ENCODE assay signal across 8 cellular contexts in the genomic region with DNA sequence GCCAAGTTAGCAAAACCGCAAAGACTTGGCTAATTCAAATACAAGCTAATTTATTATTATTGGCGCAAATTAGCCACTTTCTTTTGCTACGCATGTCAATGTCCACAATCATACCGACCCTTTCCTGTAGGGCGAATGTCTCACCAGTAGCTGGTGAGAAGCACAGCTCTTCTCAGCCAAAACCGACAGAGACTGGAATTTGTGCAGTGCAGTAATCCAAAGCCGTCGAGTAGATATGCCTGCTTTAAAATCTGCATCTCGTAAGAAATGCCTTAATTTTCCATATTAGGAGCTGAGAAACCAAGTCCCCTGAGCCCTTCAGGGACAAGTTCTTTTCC. TPM values are rescaled to one million over a fixed set of nuclear protein-coding genes. Genes with fewer than 3 reads are reported as not detected.
DNase-seq lines count a peak whose midpoint lies in the region; ATAC-seq and TF ChIP-seq lines count a peak whose summit lies in the region.

No MANE protein-coding gene starts in this region.

- H3K4me1 ChIP-seq in CD8-positive, alpha-beta memory T cell (ENCODE audit: insufficient read depth, low read length), result peaks cover 32% of the 10 kb centered on the region
- peaks cover 21% of the 10 kb centered on the region for H3K4me1 ChIP-seq in HUES6 (ENCODE audit: control insufficient read depth, insufficient read depth, low read length)
- H3K4me1 ChIP-seq in heart left ventricle, result peaks cover 0 to 46% (median 29%) of the 10 kb centered on the region in 12 donors
- peaks cover 0 to 42% (median 33%) of the 10 kb centered on the region in 4 donors for H3K4me1 ChIP-seq in sigmoid colon

- TF ChIP-seq POLR2A in heart left ventricle (IDR thresholded peaks at IDR 0.05), result no peak
- no peak for TF ChIP-seq POLR2A in sigmoid colon (IDR thresholded peaks at IDR 0.05)

- no peak for TF ChIP-seq CTCF in heart left ventricle (IDR thresholded peaks at IDR 0.05)
- TF ChIP-seq CTCF in sigmoid colon (IDR thresholded peaks at IDR 0.05), result peak; percentile 9 to 45 (median 26)

- no peaks in the 10 kb centered on the region for H3K27me3 ChIP-seq in CD8-positive, alpha-beta memory T cell (ENCODE audit: insufficient read depth, low read length, poor library complexity, severe bottlenecking)
- H3K27me3 ChIP-seq in HUES6 (ENCODE audit: control insufficient read depth, insufficient read depth, low read length) (no peaks in the 10 kb centered on the region), heart left ventricle (no peaks in the 10 kb centered on the region), sigmoid colon (no peaks in the 10 kb centered on the region)

- peak overlapping the region; percentile 78 to 97 (median 92) for H3K27ac Mint-ChIP-seq in CD8-positive, alpha-beta memory T cell
- peak overlapping the region; percentile 88 for H3K27ac Mint-ChIP-seq in activated CD8-positive, alpha-beta T cell treated with anti-CD3 and anti-CD28 coated beads, Interleukin-2, amount 10 ng/mL, durations not matched to agents 7 days and 5 days

- H3K9ac ChIP-seq in HUES6 (ENCODE audit: low read length), result peak overlapping the region; percentile 30

- H3K36me3 Mint-ChIP-seq in CD8-positive, alpha-beta memory T cell, result peaks cover 0 to 9% (median 0%) of the 10 kb centered on the region in 3 donors
- H3K36me3 Mint-ChIP-seq in activated CD8-positive, alpha-beta T cell treated with anti-CD3 and anti-CD28 coated beads, Interleukin-2, amount 10 ng/mL, durations not matched to agents 7 days and 5 days (ENCODE audit: low read depth), result peaks cover 3% of the 10 kb centered on the region

- peak overlapping the region; percentile 86 for H3K27ac ChIP-seq in CD8-positive, alpha-beta memory T cell (ENCODE audit: low read depth, low read length)
- peak overlapping the region; percentile 10; the same call in 1 of the 2 replicates for H3K27ac ChIP-seq in HUES6 (ENCODE audit: low read depth, low read length)
- peak overlapping the region; percentile 90 to 99 (median 98) for H3K27ac ChIP-seq in heart left ventricle
- peak overlapping the region; percentile 93 to 99 (median 96) for H3K27ac ChIP-seq in sigmoid colon

- peak overlapping the region in 1 of 7 donors; percentile 98 for H3K4me3 Mint-ChIP-seq in CD8-positive, alpha-beta memory T cell
- H3K4me3 Mint-ChIP-seq in activated CD8-positive, alpha-beta T cell treated with anti-CD3 and anti-CD28 coated beads, Interleukin-2, amount 10 ng/mL, durations not matched to agents 7 days and 5 days, result no peak overlapping the region

- H3K9me3 ChIP-seq in CD8-positive, alpha-beta memory T cell (ENCODE audit: low read length), result no peaks in the 10 kb centered on the region
- no peaks in the 10 kb centered on the region for H3K9me3 ChIP-seq in HUES6 (ENCODE audit: control insufficient read depth, insufficient read depth, low read depth, low read length)
- H3K9me3 ChIP-seq in heart left ventricle, result no peaks in the 10 kb centered on the region
- H3K9me3 ChIP-seq in sigmoid colon, result no peaks in the 10 kb centered on the region

- TF ChIP-seq EP300 in sigmoid colon (IDR thresholded peaks at IDR 0.05), result no peak

- ATAC-seq in GM18909 (IDR thresholded peaks at IDR 0.05; ENCODE audit: poor library complexity, unreplicated experiment), result peak; percentile 12
- peak; percentile 24 for ATAC-seq in activated CD8-positive, alpha-beta T cell treated with anti-CD3 and anti-CD28 coated beads, Interleukin-2, amount 10 ng/mL, durations not matched to agents 7 days and 5 days
- ATAC-seq in heart left ventricle, result peak in 3 of 4 donors; percentile 2 to 42 (median 22)
- no peak for ATAC-seq in GM19351 (IDR thresholded peaks at IDR 0.05; ENCODE audit: unreplicated experiment)

- H3K4me3 ChIP-seq in CD8-positive, alpha-beta memory T cell (ENCODE audit: low read length), result peak overlapping the region; percentile 58
- H3K4me3 ChIP-seq in HUES6 (ENCODE audit: low read depth, low read length), result peak overlapping the region; percentile 77
- H3K4me3 ChIP-seq in heart left ventricle, result peak overlapping the region; percentile 79 to 99 (median 93)
- H3K4me3 ChIP-seq in sigmoid colon, result peak overlapping the region; percentile 35 to 86 (median 77)

- no peaks in the 10 kb centered on the region for H3K36me3 ChIP-seq in CD8-positive, alpha-beta memory T cell (ENCODE audit: insufficient read depth, low read length)
- no peaks in the 10 kb centered on the region for H3K36me3 ChIP-seq in HUES6 (ENCODE audit: control insufficient read depth, insufficient read depth, low read length)
- no peaks in the 10 kb centered on the region for H3K36me3 ChIP-seq in heart left ventricle
- no peaks in the 10 kb centered on the region for H3K36me3 ChIP-seq in sigmoid colon

- CTCF ChIA-PET in CD8-positive, alpha-beta memory T cell (lab: Charles Lee), result interaction anchor here (0.7 to 6.8 kb wide), 20 partner anchors 10 to 542 kb away, joined by 3 to 58 read pairs (median 4); partner anchors contain the start of genes ADAM10 and SLTM
- CTCF ChIA-PET in activated CD8-positive, alpha-beta T cell treated with anti-CD3 and anti-CD28 coated beads, Interleukin-2, amount 10 ng/mL, durations not matched to agents 7 days and 5 days (lab: Charles Lee), result interaction anchor here (0.6 to 2.9 kb wide), 28 partner anchors 10 to 731 kb away, joined by 3 to 32 read pairs (median 4); partner anchors contain the start of gene ADAM10

- peaks cover 0 to 1% (median 0%) of the 10 kb centered on the region in 5 donors for H3K9me3 Mint-ChIP-seq in CD8-positive, alpha-beta memory T cell
- no peaks in the 10 kb centered on the region for H3K9me3 Mint-ChIP-seq in activated CD8-positive, alpha-beta T cell treated with anti-CD3 and anti-CD28 coated beads, Interleukin-2, amount 10 ng/mL, durations not matched to agents 7 days and 5 days (ENCODE audit: insufficient read depth)

- POLR2A ChIA-PET in CD8-positive, alpha-beta memory T cell (lab: Charles Lee), result interaction anchor here (0.6 to 2.4 kb wide), 6 partner anchors 19 to 217 kb away, joined by 4 to 79 read pairs (median 4); partner anchors contain the start of genes ADAM10 and RNF111
- POLR2A ChIA-PET in activated CD8-positive, alpha-beta T cell treated with anti-CD3 and anti-CD28 coated beads, Interleukin-2, amount 10 ng/mL, durations not matched to agents 7 days and 5 days (lab: Charles Lee), result interaction anchor here (0.6 to 3.1 kb wide), 13 partner anchors 9 to 253 kb away, joined by 3 to 28 read pairs (median 4); partner anchors contain the start of genes ADAM10 and SLTM

- H3K4me1 Mint-ChIP-seq in CD8-positive, alpha-beta memory T cell, result peaks cover 8 to 18% (median 9%) of the 10 kb centered on the region in 3 donors
- peaks cover 14% of the 10 kb centered on the region for H3K4me1 Mint-ChIP-seq in activated CD8-positive, alpha-beta T cell treated with anti-CD3 and anti-CD28 coated beads, Interleukin-2, amount 10 ng/mL, durations not matched to agents 7 days and 5 days (ENCODE audit: low read depth)

- intact Hi-C loops in heart left ventricle (cut with DNase I), result loop anchor here in 6 of 10 donors (2.0 to 10.0 kb wide), 8 partner anchors 22 to 546 kb away; partner anchors contain the start of genes SLTM (in 3 of the 6) and ADAM10 (in 1 of the 6)
- intact Hi-C loops in sigmoid colon (cut with DNase I), result loop anchor here (1.0 to 10.0 kb wide), 2 partner anchors 21 to 604 kb away; partner anchors contain the start of genes ADAM10 and MYO1E

- DNase-seq in CD8-positive, alpha-beta memory T cell, result peak in 1 of 5 donors; percentile 51
- peak; percentile 56 for DNase-seq in activated CD8-positive, alpha-beta T cell treated with anti-CD3 and anti-CD28 coated beads, Interleukin-2, amount 10 ng/mL, durations not matched to agents 7 days and 5 days
- peak in 1 of 5 donors; percentile 32 for DNase-seq in heart left ventricle
- no peak for DNase-seq in sigmoid colon
- DNase-seq in stimulated activated CD4-positive, alpha-beta T cell treated with anti-CD3 and anti-CD28 coated beads, Interleukin-12 subunit alpha, Interleukin-12 subunit beta, amount 100 ng/mL, for 4 hours, result no peak

- 3 to 5% (median 4%) methylated on average over 9 of the region's 9 CpGs for WGBS in heart left ventricle, 4 donors
- 2 to 3% methylated on average over 9 of the region's 9 CpGs for whole genome bisulfite sequencing in sigmoid colon, 2 donors

- H3K27me3 Mint-ChIP-seq in CD8-positive, alpha-beta memory T cell, result no peaks in the 10 kb centered on the region
- no peaks in the 10 kb centered on the region for H3K27me3 Mint-ChIP-seq in activated CD8-positive, alpha-beta T cell treated with anti-CD3 and anti-CD28 coated beads, Interleukin-2, amount 10 ng/mL, durations not matched to agents 7 days and 5 days (ENCODE audit: low read depth)

RNA-seq across cellular contexts. Expression of gene MINDY2, which starts 0.6 kb away (rescaled TPM):
- 10 to 100 TPM in 1 of 2 experiments, 1 to 10 TPM in 1; 9.6 to 12.1 TPM for total RNA-seq in CD8-positive, alpha-beta memory T cell
- polyA plus RNA-seq in CD8-positive, alpha-beta memory T cell, result 18.8 TPM
- total RNA-seq in activated CD8-positive, alpha-beta T cell treated with anti-CD3 and anti-CD28 coated beads, Interleukin-2, amount 10 ng/mL, durations not matched to agents 7 days and 5 days, result 10 to 100 TPM; 14.9 TPM
- 10 to 100 TPM; 22.2 to 31.8 (median 26.7) TPM for total RNA-seq in heart left ventricle
- polyA plus RNA-seq in heart left ventricle, result 10 to 100 TPM in 1 of 2 donors, 1 to 10 TPM in 1; 9.4 to 10.0 TPM
- 10 to 100 TPM; 18.0 to 28.5 (median 21.2) TPM for total RNA-seq in sigmoid colon
- 1 to 10 TPM; 1.6 to 3.8 (median 1.8) TPM for polyA plus RNA-seq in sigmoid colon

RNA-seq across cellular contexts. Expression of gene ADAM10, which starts 21.0 kb away (rescaled TPM):
- 10 to 100 TPM; 81.6 to 86.6 TPM for total RNA-seq in CD8-positive, alpha-beta memory T cell
- polyA plus RNA-seq in CD8-positive, alpha-beta memory T cell, result 120 TPM
- 100 to 1,000 TPM; 133 to 135 TPM for total RNA-seq in activated CD8-positive, alpha-beta T cell treated with anti-CD3 and anti-CD28 coated beads, Interleukin-2, amount 10 ng/mL, durations not matched to agents 7 days and 5 days
- total RNA-seq in heart left ventricle, result 100 to 1,000 TPM in 1 of 9 donors, 10 to 100 TPM in 8; 32.9 to 128 (median 74.8) TPM
- 10 to 100 TPM in 1 of 2 donors, 1 to 10 TPM in 1; 8.4 to 45.0 TPM for polyA plus RNA-seq in heart left ventricle
- total RNA-seq in sigmoid colon, result 10 to 100 TPM; 44.9 to 70.9 (median 57.5) TPM
- polyA plus RNA-seq in sigmoid colon, result 10 to 100 TPM in 2 of 3 donors, 1 to 10 TPM in 1; 6.6 to 37.6 (median 11.1) TPM

Comparison
In these comparisons a context has a peak if more than half of its experiments do, and no peak if none do; other contexts are left out.
1. H3K27ac ChIP-seq: peak in every context shown above with its lines; median percentile 98 in heart left ventricle; 96 in sigmoid colon; 86 in CD8-positive, alpha-beta memory T cell; 10 in HUES6.
2. CTCF ChIP-seq: peak in sigmoid colon (4 of 4); none in heart left ventricle (0 of 12).
3. Peak in every context shown above with its lines, with median percentiles within 50 percentile points of each other: H3K4me3 ChIP-seq.